ENCODE assay signal across 9 cellular contexts in the genomic region with DNA sequence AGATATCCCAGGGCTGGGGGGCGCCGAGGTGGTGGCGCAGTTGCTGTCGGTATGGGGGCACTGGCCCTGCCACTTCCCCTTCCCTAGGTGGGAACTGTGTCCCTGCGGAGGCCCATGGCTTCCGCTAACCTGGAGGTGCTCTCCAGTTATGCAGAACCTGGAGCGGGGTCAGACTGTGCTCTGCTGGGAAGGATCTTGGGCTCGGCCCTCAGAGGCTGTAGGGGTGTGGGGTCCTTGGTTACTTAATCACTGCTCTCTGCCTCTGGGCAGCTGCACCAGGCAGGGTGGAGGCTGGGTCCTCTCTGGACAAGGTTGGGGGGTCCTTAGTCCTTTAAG. TPM values are rescaled to one million over a fixed set of nuclear protein-coding genes. Genes with fewer than 3 reads are reported as not detected.
A peak's percentile ranks its signal among the peaks of the same experiment; 100 is the strongest.
DNase-seq lines count a peak whose midpoint lies in the region; ATAC-seq and TF ChIP-seq lines count a peak whose summit lies in the region.
"Had no signal": no experiment of that assay in that cellular context is flagged by ENCODE, and none has a peak within 500 bp of the region (broad histone marks: within the 10 kb centered on the region; RNA-seq: fewer than 3 reads in every experiment).

No MANE protein-coding gene starts in this region.

- peak overlapping the region; percentile 83 for H3K4me3 ChIP-seq in AG04449 (ENCODE audit: low read depth, low read length)
- H3K4me3 ChIP-seq in PC-3 (ENCODE audit: low read length), result peak overlapping the region; percentile 97
- no peak overlapping the region for H3K4me3 ChIP-seq in neural progenitor cell
- peak overlapping the region in 1 of 2 donors; percentile 6 for H3K4me3 ChIP-seq in aorta (ENCODE audit: low read length in 2 of 2)
- no peak overlapping the region for H3K4me3 ChIP-seq in A673 (ENCODE audit: low read depth, low read length, poor library complexity, severe bottlenecking)

- H3K79me2 ChIP-seq in PC-3 (ENCODE audit: low read length) (peaks cover 71% of the 10 kb centered on the region), neural progenitor cell (ENCODE audit: low read depth) (peaks cover 57% of the 10 kb centered on the region)

- H3K4me3 Mint-ChIP-seq in neural progenitor cell, result peak overlapping the region; percentile 55

- ATAC-seq in PC-3 (peak; percentile 2; the same call in 1 of the 2 replicates), aorta (ENCODE audit: low FRiP score) (no peak)

- H3K4me2 ChIP-seq in PC-3 (ENCODE audit: low read length) (peak overlapping the region; percentile 100), neural progenitor cell (peak overlapping the region; percentile 97)

- H3F3A ChIP-seq in PC-3 (ENCODE audit: low read length, unreplicated experiment), result no peaks in the 10 kb centered on the region
- H3F3A ChIP-seq in neural progenitor cell (ENCODE audit: low read depth), result peaks cover 11% of the 10 kb centered on the region

- BruUV-seq in PC-3 (replicated peaks; lab: Mats Ljungman, UMichigan) (no TSS peak), A673 (replicated peaks; lab: Mats Ljungman, UMichigan) (no TSS peak)

- WGBS in aorta, 2 donors, result 77 to 80% methylated on average over 8 of the region's 8 CpGs

- no peaks in the 10 kb centered on the region for H3K9me2 ChIP-seq in PC-3 (replicated peaks; ENCODE audit: low read length)

- H2AFZ ChIP-seq in PC-3 (ENCODE audit: low read length) (no peak overlapping the region), neural progenitor cell (replicated peaks) (no peak overlapping the region)

- POLR2A ChIA-PET in AG04449 (lab: Yijun Ruan, JAX), result no interaction called here
- POLR2A ChIA-PET in PC-3 (lab: Charles Lee; ENCODE audit: unreplicated experiment), result no interaction called here
- POLR2A ChIA-PET in A673 (lab: Charles Lee; ENCODE audit: low non-redundant PET), result no interaction called here

- no peaks in the 10 kb centered on the region for H3K9me3 Mint-ChIP-seq in neural progenitor cell
- H3K9me3 Mint-ChIP-seq: activated naive CD8-positive, alpha-beta T cell treated with anti-CD3 and anti-CD28 coated beads, Interleukin-2, amount 10 ng/mL, durations not matched to agents 7 days and 5 days had no signal

- TF ChIP-seq CTCF in AG04449 (IDR thresholded peaks at IDR 0.05; ENCODE audit: insufficient read depth, low read length, missing control alignments), result no peak
- no peak for TF ChIP-seq CTCF in PC-3 (conservative IDR thresholded peaks at IDR 0.05; ENCODE audit: low read depth, low read length)
- no peak for TF ChIP-seq CTCF in neural progenitor cell (IDR thresholded peaks at IDR 0.05)
- TF ChIP-seq CTCF in A673 (conservative IDR thresholded peaks at IDR 0.05; ENCODE audit: low read depth, low read length), result no peak

- DNase-seq in AG04449 (ENCODE audit: low read depth, low spot score), result no peak
- no peak for DNase-seq in PC-3
- DNase-seq in epithelial cell of prostate (ENCODE audit: low read depth, low spot score), result no peak
- DNase-seq in neural progenitor cell (ENCODE audit: low spot score), result no peak
- DNase-seq in AG20443 (ENCODE audit: low spot score), result no peak
- no peak for DNase-seq in medulla oblongata (ENCODE audit: extremely low spot score)
- no peak for DNase-seq in aorta
- DNase-seq in A673 (ENCODE audit: low spot score), result no peak
- DNase-seq: activated naive CD8-positive, alpha-beta T cell treated with anti-CD3 and anti-CD28 coated beads, Interleukin-2, amount 10 ng/mL, durations not matched to agents 7 days and 5 days had no signal

- no peak overlapping the region for H3K27ac Mint-ChIP-seq in neural progenitor cell

- peak overlapping the region; percentile 97 for H3K9ac ChIP-seq in PC-3 (ENCODE audit: low read length)
- H3K9ac ChIP-seq in neural progenitor cell, result no peak overlapping the region

- H3K4me1 Mint-ChIP-seq in neural progenitor cell, result peaks cover 22% of the 10 kb centered on the region

- H4K20me1 ChIP-seq in PC-3 (ENCODE audit: low read length) (peaks cover 9% of the 10 kb centered on the region), neural progenitor cell (ENCODE audit: low read depth) (peaks cover 68% of the 10 kb centered on the region)

- CTCF ChIA-PET in AG04449 (lab: Yijun Ruan, JAX) (interaction anchor here (1.5 to 4.2 kb wide), 2 partner anchors 11 to 117 kb away, joined by 4 to 18 read pairs; partner anchors contain the start of gene BAIAP2L1), PC-3 (lab: Charles Lee) (no interaction called here), A673 (lab: Charles Lee) (no interaction called here)

- peaks cover 3% of the 10 kb centered on the region for H3K27me3 Mint-ChIP-seq in neural progenitor cell (ENCODE audit: insufficient read depth, low read depth)
- H3K27me3 Mint-ChIP-seq: activated naive CD8-positive, alpha-beta T cell treated with anti-CD3 and anti-CD28 coated beads, Interleukin-2, amount 10 ng/mL, durations not matched to agents 7 days and 5 days had no signal

- H3K4me1 ChIP-seq in PC-3 (ENCODE audit: insufficient read depth, low read length) (peaks cover 47% of the 10 kb centered on the region), neural progenitor cell (peaks cover 8% of the 10 kb centered on the region), aorta (ENCODE audit: control insufficient read depth in 1 of 2, insufficient read depth in 2 of 2, low read length in 2 of 2) (peaks cover 0 to 4% of the 10 kb centered on the region in 2 donors), A673 (ENCODE audit: insufficient read depth, low read length, poor library complexity, severe bottlenecking) (no peaks in the 10 kb centered on the region)

- H3K9me3 ChIP-seq in PC-3 (ENCODE audit: low read length) (no peaks in the 10 kb centered on the region), neural progenitor cell (ENCODE audit: low read depth) (no peaks in the 10 kb centered on the region), aorta (ENCODE audit: control insufficient read depth, low read length) (no peaks in the 10 kb centered on the region), A673 (ENCODE audit: low read depth, low read length, poor library complexity, severe bottlenecking) (no peaks in the 10 kb centered on the region)

- intact Hi-C loops in PC-3 (cut with micrococcal nuclease) (loop anchor here (5.0 kb wide), 1 partner anchor 133 kb away; no protein-coding TSS in a partner anchor), aorta (cut with DNase I) (loop anchor here (2.0 to 10.0 kb wide), 3 partner anchors 31 to 591 kb away; partner anchors contain the start of genes TECPR1 (in 1 of the 2), TMEM130 (in 1 of the 2) and TRRAP (in 1 of the 2)), A673 (cut with micrococcal nuclease; ENCODE audit: unreplicated experiment) (no loop called here)

- H3K27ac ChIP-seq in PC-3 (ENCODE audit: low read length) (peak overlapping the region; percentile 84), epithelial cell of prostate (peak overlapping the region; percentile 93), neural progenitor cell (no peak overlapping the region), aorta (ENCODE audit: low read depth in 1 of 2, low read length in 2 of 2) (peak overlapping the region in 1 of 2 donors; percentile 15), A673 (ENCODE audit: low read depth, low read length, poor library complexity, severe bottlenecking) (no peak overlapping the region)

- no peaks in the 10 kb centered on the region; the same call in 1 of the 2 replicates for H3K36me3 ChIP-seq in PC-3 (ENCODE audit: low read depth, low read length)
- no peaks in the 10 kb centered on the region for H3K36me3 ChIP-seq in neural progenitor cell
- no peaks in the 10 kb centered on the region for H3K36me3 ChIP-seq in aorta (ENCODE audit: control insufficient read depth in 1 of 2, insufficient read depth in 2 of 2, low read length in 1 of 2)
- no peaks in the 10 kb centered on the region for H3K36me3 ChIP-seq in A673 (ENCODE audit: insufficient read depth, low read length, poor library complexity, severe bottlenecking)

- H3K36me3 Mint-ChIP-seq in neural progenitor cell, result peaks cover 7% of the 10 kb centered on the region
- H3K36me3 Mint-ChIP-seq: activated naive CD8-positive, alpha-beta T cell treated with anti-CD3 and anti-CD28 coated beads, Interleukin-2, amount 10 ng/mL, durations not matched to agents 7 days and 5 days had no signal

- H3K27me3 ChIP-seq in PC-3 (ENCODE audit: low read length) (no peaks in the 10 kb centered on the region), neural progenitor cell (no peaks in the 10 kb centered on the region), aorta (ENCODE audit: control insufficient read depth in 1 of 2, insufficient read depth in 2 of 2, low read length in 1 of 2) (no peaks in the 10 kb centered on the region), A673 (replicated peaks; ENCODE audit: insufficient read depth, low read depth, low read length, poor library complexity) (no peaks in the 10 kb centered on the region)

RNA-seq across cellular contexts. Expression of gene BRI3, which starts 2.4 kb away (rescaled TPM):
- total RNA-seq in PC-3 (2014; rRNA removed) (52.5 and 55.0 TPM in 2 replicates), neural progenitor cell (ENCODE audit: low replicate concordance) (22.2 and 26.4 TPM in 2 replicates), aorta (100 to 1,000 TPM; 192 to 193 TPM), A673 (2021) (76.9 and 85.8 TPM in 2 replicates)
- polyA plus RNA-seq in aorta, result 100 to 1,000 TPM; 155 to 295 TPM

RNA-seq across cellular contexts. Expression of gene TECPR1, which starts 31.8 kb away (rescaled TPM):
- total RNA-seq in PC-3 (2014; rRNA removed) (9.4 and 11.5 TPM in 2 replicates), neural progenitor cell (ENCODE audit: low replicate concordance) (10.8 and 27.8 TPM in 2 replicates), aorta (10 to 100 TPM; 33.8 to 48.0 TPM), A673 (2021) (21.2 and 25.9 TPM in 2 replicates)
- polyA plus RNA-seq in aorta, result 10 to 100 TPM; 16.0 to 24.7 TPM

Comparison
In these comparisons a context has a peak if more than half of its experiments do, and no peak if none do; other contexts are left out.
1. H3K4me3 ChIP-seq: peak in AG04449 (single experiment) and PC-3 (single experiment); none in neural progenitor cell (single experiment) and A673 (single experiment).
2. H3K27ac ChIP-seq: peak in PC-3 (single experiment) and epithelial cell of prostate (single experiment); none in neural progenitor cell (single experiment) and A673 (single experiment).